18 cellular contexts compared by ENCODE assay signal in the genomic region with DNA sequence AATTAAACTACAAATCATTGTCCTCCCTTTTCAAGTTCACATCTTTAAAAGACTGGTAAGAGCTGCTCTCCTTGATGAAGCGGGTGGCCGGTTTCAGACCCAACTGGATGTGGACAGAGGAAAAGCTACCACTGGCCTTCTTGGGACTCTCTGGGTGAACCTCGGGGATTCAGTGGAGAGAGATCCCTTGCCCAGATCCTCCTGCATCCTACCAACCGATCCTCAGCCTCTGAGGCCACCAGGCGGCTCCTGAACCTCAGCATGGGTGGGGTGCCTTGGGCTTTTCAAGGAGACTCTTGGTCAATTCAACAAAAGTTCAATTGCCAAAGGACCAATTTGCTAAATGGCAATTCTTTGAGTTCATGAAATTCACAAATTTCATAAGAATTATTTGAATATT.
"Had no signal": no experiment of that assay in that cellular context is flagged by ENCODE, and none has a peak within 500 bp of the region (broad histone marks: within the 10 kb centered on the region; RNA-seq: fewer than 3 reads in every experiment).

No MANE protein-coding gene starts in this region.

- H3K27ac ChIP-seq: body of pancreas, cardiac muscle cell, foreskin keratinocyte, neutrophil, ovary, prostate gland, upper lobe of right lung, WERI-Rb-1 had no signal

- H3K27me3 ChIP-seq: body of pancreas, cardiac muscle cell, foreskin keratinocyte, neutrophil, ovary, upper lobe of right lung had no signal

- ATAC-seq: activated T-cell treated with anti-CD3 and anti-CD28 coated beads, Interleukin-2, amount 50 U/mL, for 4 hours; foreskin keratinocyte; stimulated activated naive CD8-positive, alpha-beta T cell treated with anti-CD3 and anti-CD28 coated beads, Interleukin-15, amount 100 ng/mL, for 72 hours; T-cell; upper lobe of right lung had no signal

- H3K4me3 ChIP-seq: body of pancreas, cardiac muscle cell, ovary, prostate gland, upper lobe of right lung had no signal

- DNase-seq: activated naive CD4-positive, alpha-beta T cell treated with anti-CD3 and anti-CD28 coated beads, Interleukin-2, amount 50 U/mL, for 16 hours; activated T-cell treated with anti-CD3 and anti-CD28 coated beads, Interleukin-2, amount 50 U/mL, for 4 hours; anterior cingulate cortex; effector CD4-positive, alpha-beta T cell; erythroblast; foreskin keratinocyte; glutamatergic neuron; ovary; stimulated activated CD4-positive, alpha-beta T cell treated with anti-CD3 and anti-CD28 coated beads, Interleukin-1b, Interleukin-23, amount 100 ng/mL, for 48 hours; stimulated activated naive CD8-positive, alpha-beta T cell treated with anti-CD3 and anti-CD28 coated beads, Interleukin-15, amount 100 ng/mL, for 72 hours; T-cell; upper lobe of right lung; WERI-Rb-1 had no signal

- H3K9me3 ChIP-seq: body of pancreas, neutrophil, ovary, prostate gland, upper lobe of right lung had no signal

- FAIRE-seq: islet of Langerhans had no signal

- H3K36me3 ChIP-seq: cardiac muscle cell, neutrophil, ovary, prostate gland, upper lobe of right lung, WERI-Rb-1 had no signal
